ENCODE assay signal across 8 cellular contexts in the genomic region with DNA sequence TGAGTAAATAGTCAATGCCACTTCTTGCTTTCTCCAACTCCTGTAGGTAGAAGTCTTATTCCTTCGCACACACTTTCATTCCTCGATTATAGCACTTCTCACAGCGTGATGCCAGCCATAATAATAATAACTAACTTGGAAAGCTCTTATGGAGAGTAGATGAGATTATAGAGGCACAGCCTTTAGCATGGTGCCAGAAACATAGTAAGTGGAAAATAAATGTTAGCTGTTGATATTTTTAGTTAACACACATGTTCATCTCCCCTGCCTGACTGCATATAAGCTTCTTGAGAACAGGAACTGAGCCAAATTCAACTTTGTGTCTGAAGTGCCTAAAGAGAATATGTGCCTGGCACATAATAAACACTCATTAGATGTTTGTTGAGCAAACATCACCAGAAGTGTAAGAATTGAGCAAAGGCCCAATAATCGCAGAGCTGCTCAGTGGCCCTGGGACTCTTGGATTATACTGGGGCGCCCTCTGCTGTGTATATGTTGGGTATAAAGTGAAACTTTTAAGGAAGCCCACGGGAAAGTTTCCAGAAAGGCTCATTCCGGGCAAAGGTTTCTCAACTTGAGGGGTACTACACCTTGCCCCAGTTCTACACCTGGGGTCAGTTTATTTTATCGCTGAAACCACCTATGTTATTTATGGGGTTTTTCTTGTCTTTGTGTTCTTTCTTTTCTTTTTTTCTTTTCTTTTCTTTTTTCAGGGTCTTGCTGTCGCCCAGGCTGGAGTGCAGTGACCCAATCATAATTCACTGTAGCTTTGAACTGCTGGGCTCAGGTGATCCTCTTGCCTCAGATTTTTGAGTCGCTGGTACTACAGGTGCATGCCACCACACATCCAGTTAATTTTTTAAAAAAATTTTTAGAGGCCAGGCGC. TPM values are rescaled to one million over a fixed set of nuclear protein-coding genes. Genes with fewer than 3 reads are reported as not detected.
DNase-seq lines count a peak whose midpoint lies in the region; ATAC-seq and TF ChIP-seq lines count a peak whose summit lies in the region.

No MANE protein-coding gene starts in this region.

- no peak overlapping the region for H3K27ac Mint-ChIP-seq in activated CD8-positive, alpha-beta T cell treated with anti-CD3 and anti-CD28 coated beads for 36 hours
- no peak overlapping the region for H3K27ac Mint-ChIP-seq in effector memory CD8-positive, alpha-beta T cell
- H3K27ac Mint-ChIP-seq in stimulated activated effector memory CD8-positive, alpha-beta T cell treated with anti-CD3 and anti-CD28 coated beads, Interleukin-12 subunit alpha, Interleukin-12 subunit beta, amount 100 ng/mL, for 72 hours: no peak overlapping the region

- POLR2A ChIA-PET in activated CD8-positive, alpha-beta T cell treated with anti-CD3 and anti-CD28 coated beads for 36 hours (lab: Charles Lee): no interaction called here

- ATAC-seq in HG03439 (IDR thresholded peaks at IDR 0.05; ENCODE audit: unreplicated experiment) (peak; percentile 73), mucosa of descending colon (peak; percentile 69)
- peak; percentile 68 for ATAC-seq in activated CD8-positive, alpha-beta T cell treated with anti-CD3 and anti-CD28 coated beads for 36 hours
- peak; percentile 59 for ATAC-seq in effector memory CD8-positive, alpha-beta T cell (replicated peaks)
- peak; percentile 79 for ATAC-seq in stimulated activated effector memory CD8-positive, alpha-beta T cell treated with anti-CD3 and anti-CD28 coated beads, Interleukin-12 subunit alpha, Interleukin-12 subunit beta, amount 100 ng/mL, for 72 hours

- in situ Hi-C loops in GM13976 (cut with MboI; ENCODE audit: low sequenced_read_pairs, unreplicated experiment): loop anchor here (10.0 kb wide), 1 partner anchor 115 kb away; no protein-coding TSS in a partner anchor

- H3K36me3 ChIP-seq in mucosa of descending colon (ENCODE audit: low read depth): no peaks in the 10 kb centered on the region

- TF ChIP-seq CTCF in GM13976 (IDR thresholded peaks at IDR 0.05; ENCODE audit: borderline replicate concordance, control extremely low read depth, extremely low read depth, insufficient read depth, missing control alignments): peak; percentile 41
- peak; percentile 66 for TF ChIP-seq CTCF in activated CD8-positive, alpha-beta T cell treated with anti-CD3 and anti-CD28 coated beads for 36 hours (IDR thresholded peaks at IDR 0.05)
- TF ChIP-seq CTCF in mucosa of descending colon (IDR thresholded peaks at IDR 0.05): no peak

- H3K27me3 Mint-ChIP-seq in activated CD8-positive, alpha-beta T cell treated with anti-CD3 and anti-CD28 coated beads for 36 hours: peaks cover 19% of the 10 kb centered on the region
- H3K27me3 Mint-ChIP-seq in effector memory CD8-positive, alpha-beta T cell: peaks cover 23 to 30% of the 10 kb centered on the region in 2 donors

- H3K4me1 Mint-ChIP-seq in activated CD8-positive, alpha-beta T cell treated with anti-CD3 and anti-CD28 coated beads for 36 hours (ENCODE audit: low read depth): no peaks in the 10 kb centered on the region
- no peaks in the 10 kb centered on the region for H3K4me1 Mint-ChIP-seq in effector memory CD8-positive, alpha-beta T cell (ENCODE audit: low read depth in 2 of 2)
- no peaks in the 10 kb centered on the region for H3K4me1 Mint-ChIP-seq in stimulated activated effector memory CD8-positive, alpha-beta T cell treated with anti-CD3 and anti-CD28 coated beads, Interleukin-12 subunit alpha, Interleukin-12 subunit beta, amount 100 ng/mL, for 72 hours

- no peak overlapping the region for H3K4me3 ChIP-seq in mucosa of descending colon

- DNase-seq in A172 (ENCODE audit: low spot score) (peak; percentile 38), GM13976 (ENCODE audit: low spot score) (peak; percentile 58), NCI-H82 (lab: John Stamatoyannopoulos, UW) (peak; percentile 74), mucosa of descending colon (peak in 2 of 3 donors; percentile 46 to 91)
- DNase-seq in activated CD8-positive, alpha-beta T cell treated with anti-CD3 and anti-CD28 coated beads for 36 hours: peak; percentile 81
- peak; percentile 27 to 48 (median 33) for DNase-seq in effector memory CD8-positive, alpha-beta T cell
- peak; percentile 18 to 68 for DNase-seq in stimulated activated effector memory CD8-positive, alpha-beta T cell treated with anti-CD3 and anti-CD28 coated beads, Interleukin-12 subunit alpha, Interleukin-12 subunit beta, amount 100 ng/mL, for 72 hours (ENCODE audit: low spot score in 2 of 2)

- no peak overlapping the region for H3K4me3 Mint-ChIP-seq in activated CD8-positive, alpha-beta T cell treated with anti-CD3 and anti-CD28 coated beads for 36 hours
- H3K4me3 Mint-ChIP-seq in effector memory CD8-positive, alpha-beta T cell: no peak overlapping the region
- H3K4me3 Mint-ChIP-seq in stimulated activated effector memory CD8-positive, alpha-beta T cell treated with anti-CD3 and anti-CD28 coated beads, Interleukin-12 subunit alpha, Interleukin-12 subunit beta, amount 100 ng/mL, for 72 hours: no peak overlapping the region

- no peaks in the 10 kb centered on the region for H3K9me3 Mint-ChIP-seq in activated CD8-positive, alpha-beta T cell treated with anti-CD3 and anti-CD28 coated beads for 36 hours
- no peaks in the 10 kb centered on the region for H3K9me3 Mint-ChIP-seq in effector memory CD8-positive, alpha-beta T cell
- no peaks in the 10 kb centered on the region for H3K9me3 Mint-ChIP-seq in stimulated activated effector memory CD8-positive, alpha-beta T cell treated with anti-CD3 and anti-CD28 coated beads, Interleukin-12 subunit alpha, Interleukin-12 subunit beta, amount 100 ng/mL, for 72 hours

- intact Hi-C loops in activated CD8-positive, alpha-beta T cell treated with anti-CD3 and anti-CD28 coated beads for 36 hours (cut with micrococcal nuclease): loop anchor here (2.0 to 5.0 kb wide), 2 partner anchors 113 to 127 kb away; no protein-coding TSS in a partner anchor
- intact Hi-C loops in mucosa of descending colon (cut with DNase I, micrococcal nuclease): loop anchor here (5.0 to 10.0 kb wide), 2 partner anchors 112 to 115 kb away; no protein-coding TSS in a partner anchor

- CTCF ChIA-PET in activated CD8-positive, alpha-beta T cell treated with anti-CD3 and anti-CD28 coated beads for 36 hours (lab: Charles Lee): interaction anchor here (0.6 to 7.0 kb wide), 33 partner anchors 8 to 1533 kb away, joined by 3 to 57 read pairs (median 4); a partner anchor contains a TSS

- H3K4me1 ChIP-seq in mucosa of descending colon (ENCODE audit: low read depth): peaks cover 4% of the 10 kb centered on the region

- H3K36me3 Mint-ChIP-seq in activated CD8-positive, alpha-beta T cell treated with anti-CD3 and anti-CD28 coated beads for 36 hours (ENCODE audit: low read depth): no peaks in the 10 kb centered on the region
- H3K36me3 Mint-ChIP-seq in effector memory CD8-positive, alpha-beta T cell (ENCODE audit: insufficient read depth): no peaks in the 10 kb centered on the region
- no peaks in the 10 kb centered on the region for H3K36me3 Mint-ChIP-seq in stimulated activated effector memory CD8-positive, alpha-beta T cell treated with anti-CD3 and anti-CD28 coated beads, Interleukin-12 subunit alpha, Interleukin-12 subunit beta, amount 100 ng/mL, for 72 hours

- H3K9me3 ChIP-seq in mucosa of descending colon: no peaks in the 10 kb centered on the region

RNA-seq across cellular contexts. Expression of a gene that starts 22.3 kb away (rescaled TPM):
- not detected in 2 replicates for total RNA-seq in A172 (2014; rRNA removed; shearing (Covaris generic))
- total RNA-seq in activated CD8-positive, alpha-beta T cell treated with anti-CD3 and anti-CD28 coated beads for 36 hours: not detected
- total RNA-seq in mucosa of descending colon: under 1 TPM in 1 of 3 donors, not detected in 2; 0.58 TPM
